8 cellular contexts compared by ENCODE assay signal in genomic region chr2:190881074-190881479, GRCh38. TPM values are rescaled to one million over a fixed set of nuclear protein-coding genes. Genes with fewer than 3 reads are reported as not detected.
DNase-seq lines count a peak whose midpoint lies in the region; ATAC-seq, FAIRE-seq and TF ChIP-seq lines count a peak whose summit lies in the region.

No MANE protein-coding gene starts in this region.

- H3K4me3 Mint-ChIP-seq in nephron progenitor cell: peak overlapping the region; percentile 96

- H3K79me2 ChIP-seq in MM.1S (ENCODE audit: low read length) (peaks cover 56% of the 10 kb centered on the region), endothelial cell of umbilical vein (ENCODE audit: control insufficient read depth, insufficient read depth, low read length) (peaks cover 53% of the 10 kb centered on the region)

- H3K36me3 ChIP-seq in MM.1S (replicated peaks; ENCODE audit: insufficient read depth, low read length) (no peaks in the 10 kb centered on the region; the same call in 1 of the 2 replicates), endothelial cell of umbilical vein (ENCODE audit: control insufficient read depth in 2 of 2, extremely low read depth in 1 of 2, insufficient read depth in 2 of 2, low read length in 2 of 2) (no peaks in the 10 kb centered on the region)

- H3K4me1 ChIP-seq in MM.1S (ENCODE audit: low read length) (peaks cover 16% of the 10 kb centered on the region), endothelial cell of umbilical vein (ENCODE audit: control insufficient read depth, extremely low read depth, insufficient read depth, low read length) (peaks cover 32% of the 10 kb centered on the region)

- ATAC-seq in GM19468 (IDR thresholded peaks at IDR 0.05; ENCODE audit: extremely low read depth, unreplicated experiment): peak; percentile 0
- no peak for ATAC-seq in HG03159 (IDR thresholded peaks at IDR 0.05; ENCODE audit: unreplicated experiment)

- no peaks in the 10 kb centered on the region for H3K9me3 Mint-ChIP-seq in nephron progenitor cell

- 0 out of 2 replicates have a peak overlapping the region, but pooled peaks have one; percentile 21 for H2AFZ ChIP-seq in MM.1S (ENCODE audit: low read length)
- no peak overlapping the region for H2AFZ ChIP-seq in endothelial cell of umbilical vein (ENCODE audit: low read depth, low read length)

- TF ChIP-seq POLR2A in endothelial cell of umbilical vein (IDR thresholded peaks at IDR 0.05; ENCODE audit: low read depth, low read length): no peak

- no peaks in the 10 kb centered on the region for H3K9me3 ChIP-seq in MM.1S (replicated peaks; ENCODE audit: insufficient read depth, low read length)
- no peaks in the 10 kb centered on the region for H3K9me3 ChIP-seq in endothelial cell of umbilical vein (replicated peaks; ENCODE audit: control insufficient read depth, insufficient read depth, low read length)

- peak overlapping the region; percentile 92 for H3K4me3 ChIP-seq in MM.1S (ENCODE audit: low read length)
- peak overlapping the region; percentile 80 to 99 (median 98) for H3K4me3 ChIP-seq in endothelial cell of umbilical vein (replicated peaks in 1 of 3; ENCODE audit: insufficient read depth in 1 of 3, low read depth in 1 of 3, low read length in 3 of 3)

- H3F3A ChIP-seq in MM.1S (ENCODE audit: insufficient read depth, low read length): peaks cover 18% of the 10 kb centered on the region

- DNase-seq in MM.1S (no peak), endothelial cell of umbilical vein (ENCODE audit: low read depth, low spot score) (no peak), nephron progenitor cell (no peak), cortex of kidney (lab: John Stamatoyannopoulos, UW) (no peak), NCI-H2081 (lab: John Stamatoyannopoulos, UW) (no peak), Kasumi-1 (lab: John Stamatoyannopoulos, UW) (no peak)

- H3K9ac ChIP-seq in MM.1S (ENCODE audit: low read length): peak overlapping the region; percentile 94
- peak overlapping the region; percentile 77 for H3K9ac ChIP-seq in endothelial cell of umbilical vein (replicated peaks; ENCODE audit: extremely low read depth, insufficient read depth, low read length)

- H3K27ac ChIP-seq in MM.1S (ENCODE audit: low read length) (peak overlapping the region; percentile 99), endothelial cell of umbilical vein (ENCODE audit: insufficient read depth, low read depth, low read length) (peak overlapping the region; percentile 83)

- CTCF ChIA-PET in endothelial cell of umbilical vein (lab: Charles Lee): interaction anchor here (1.2 to 4.9 kb wide), 3 partner anchors 12 to 33 kb away, joined by 4 to 50 read pairs (median 4); no protein-coding TSS in a partner anchor

- H3K27ac Mint-ChIP-seq in nephron progenitor cell: no peak overlapping the region

- intact Hi-C loops in endothelial cell of umbilical vein (cut with micrococcal nuclease): loop anchor here (1.0 to 10.0 kb wide), 4 partner anchors 31 to 798 kb away; partner anchors contain the start of gene NABP1

- TF ChIP-seq CTCF in MM.1S (IDR thresholded peaks at IDR 0.05; ENCODE audit: low read length): no peak
- TF ChIP-seq CTCF in endothelial cell of umbilical vein (IDR thresholded peaks at IDR 0.05; ENCODE audit: extremely low read depth in 1 of 2, insufficient read depth in 1 of 2, low read depth in 1 of 2, low read length in 2 of 2): no peak
- TF ChIP-seq CTCF in nephron progenitor cell (IDR thresholded peaks at IDR 0.05): no peak

- FAIRE-seq in endothelial cell of umbilical vein (lab: Jason Lieb, UNC): no peak

- no TSS peak for BruUV-seq in endothelial cell of umbilical vein (replicated peaks; lab: Mats Ljungman, UMichigan)

- peaks cover 35% of the 10 kb centered on the region for H3K4me1 Mint-ChIP-seq in nephron progenitor cell

- no peaks in the 10 kb centered on the region for H3K9me1 ChIP-seq in endothelial cell of umbilical vein (replicated peaks; ENCODE audit: control insufficient read depth, extremely low read depth, insufficient read depth, low read length)

- POLR2A ChIA-PET in endothelial cell of umbilical vein (lab: Charles Lee): interaction anchor here (0.6 to 3.1 kb wide), 8 partner anchors 12 to 232 kb away, joined by 3 to 14 read pairs (median 6); partner anchors contain the start of gene NAB1

- peaks cover 17% of the 10 kb centered on the region for H3K36me3 Mint-ChIP-seq in nephron progenitor cell (ENCODE audit: low read depth)

- H4K20me1 ChIP-seq in MM.1S (ENCODE audit: insufficient read depth, low read length) (peaks cover 22% of the 10 kb centered on the region), endothelial cell of umbilical vein (replicated peaks; ENCODE audit: control insufficient read depth, extremely low read depth, insufficient read depth, low read length) (peaks cover 5% of the 10 kb centered on the region)

- dilution Hi-C loops in endothelial cell of umbilical vein (cut with MboI; ENCODE audit: extremely low pct_ligation_motif_present, low sequenced_read_pairs): no loop called here

- H3K27me3 Mint-ChIP-seq in nephron progenitor cell (ENCODE audit: low read depth, poor library complexity): no peaks in the 10 kb centered on the region

- H3K4me2 ChIP-seq in MM.1S (ENCODE audit: low read depth, low read length): peak overlapping the region; percentile 77; the same call in 1 of the 2 replicates
- peak overlapping the region; percentile 2 for H3K4me2 ChIP-seq in endothelial cell of umbilical vein (ENCODE audit: insufficient read depth, low read length)

- no peaks in the 10 kb centered on the region for H3K27me3 ChIP-seq in MM.1S (replicated peaks; ENCODE audit: insufficient read depth, low read length)
- H3K27me3 ChIP-seq in endothelial cell of umbilical vein (ENCODE audit: control insufficient read depth in 2 of 2, insufficient read depth in 2 of 2, low read length in 2 of 2): no peaks in the 10 kb centered on the region

- H3K9me2 ChIP-seq in MM.1S (replicated peaks; ENCODE audit: insufficient read depth, low read length): no peaks in the 10 kb centered on the region

TF ChIP-seq in endothelial cell of umbilical vein, 7 proteins besides CTCF, POLR2A, EP300 and RAD21:
- TF ChIP-seq MYC (IDR thresholded peaks at IDR 0.05; ENCODE audit: low read depth, low read length) (no peak), MAX (IDR thresholded peaks at IDR 0.05; ENCODE audit: insufficient read depth, insufficient read length) (no peak), JUN (IDR thresholded peaks at IDR 0.05; ENCODE audit: borderline replicate concordance, insufficient read depth, insufficient read length, low read depth) (no peak), POLR2AphosphoS5 (IDR thresholded peaks at IDR 0.05; ENCODE audit: insufficient read depth, low read depth, low read length) (no peak), EZH2 (IDR thresholded peaks at IDR 0.05; ENCODE audit: borderline replicate concordance, low read depth, low read length, severe bottlenecking) (no peak), GATA2 (IDR thresholded peaks at IDR 0.05; ENCODE audit: insufficient read depth, insufficient read length, low read depth, low read length) (no peak), FOS (IDR thresholded peaks at IDR 0.05; ENCODE audit: borderline replicate concordance, insufficient read depth, low read length) (no peak)

RNA-seq across cellular contexts. Expression of gene GLS, which starts 0.5 kb away (rescaled TPM):
- total RNA-seq in endothelial cell of umbilical vein: 181 and 183 TPM in 2 replicates
- polyA plus RNA-seq in endothelial cell of umbilical vein: 36.1 and 49.0 TPM in 2 replicates
- 24.0 and 30.2 TPM in 2 replicates for polyA plus RNA-seq in endothelial cell of umbilical vein (2011; cell fraction: cytosol; rRNA removed)
- 222 and 298 TPM in 2 replicates for polyA plus RNA-seq in endothelial cell of umbilical vein (2011; cell fraction: nucleus; rRNA removed)
- 138 and 142 TPM in 2 replicates for polyA plus RNA-seq in endothelial cell of umbilical vein (2012)
- polyA minus RNA-seq in endothelial cell of umbilical vein: 351 and 395 TPM in 2 replicates
- polyA minus RNA-seq in endothelial cell of umbilical vein (2011; cell fraction: cytosol; rRNA and poly(A)+ RNA removed): 22.2 TPM
- polyA minus RNA-seq in endothelial cell of umbilical vein (2011; cell fraction: nucleus; rRNA and poly(A)+ RNA removed): 496 and 601 TPM in 2 replicates
